17 cellular contexts compared by ENCODE assay signal in genomic region chrX:41589634-41590270, GRCh38.
DNase-seq lines count a peak whose midpoint lies in the region; ATAC-seq, FAIRE-seq and TF ChIP-seq lines count a peak whose summit lies in the region.
"Had no signal": no experiment of that assay in that cellular context is flagged by ENCODE, and none has a peak within 500 bp of the region (broad histone marks: within the 10 kb centered on the region; RNA-seq: fewer than 3 reads in every experiment).

No MANE protein-coding gene starts in this region.

- H3K4me1 ChIP-seq in astrocyte (ENCODE audit: insufficient read depth, low read length) (no peaks in the 10 kb centered on the region), gastroesophageal sphincter (no peaks in the 10 kb centered on the region)
- H3K4me1 ChIP-seq: HAP-1 had no signal

- no peak overlapping the region for H3K27ac ChIP-seq in astrocyte (ENCODE audit: low read depth, low read length)
- H3K27ac ChIP-seq in gastroesophageal sphincter = peak overlapping the region in 1 of 4 donors; percentile 8
- H3K27ac ChIP-seq: PC-9 had no signal

- no peaks in the 10 kb centered on the region for H3K27me3 Mint-ChIP-seq in astrocyte (ENCODE audit: low read depth, unreplicated experiment)
- H3K27me3 Mint-ChIP-seq: activated CD4-positive, alpha-beta T cell treated with anti-CD3 and anti-CD28 coated beads, Interleukin-2, amount 10 ng/mL, durations not matched to agents 24 days and 14 days; activated T-helper 17 cell treated with anti-CD3 and anti-CD28 coated beads, Interleukin-2, amount 50 U/mL, for 72 hours had no signal

- H3K9me3 Mint-ChIP-seq in astrocyte (ENCODE audit: unreplicated experiment) = no peaks in the 10 kb centered on the region
- H3K9me3 Mint-ChIP-seq: activated CD4-positive, alpha-beta T cell treated with anti-CD3 and anti-CD28 coated beads, Interleukin-2, amount 10 ng/mL, durations not matched to agents 24 days and 14 days; activated T-helper 17 cell treated with anti-CD3 and anti-CD28 coated beads, Interleukin-2, amount 50 U/mL, for 72 hours; T-cell had no signal

- H3K9me3 ChIP-seq in astrocyte (ENCODE audit: insufficient read depth, low read depth, low read length) (no peaks in the 10 kb centered on the region), gastroesophageal sphincter (no peaks in the 10 kb centered on the region)
- H3K9me3 ChIP-seq: HAP-1 had no signal

- no peak for ATAC-seq in gastroesophageal sphincter
- no peak for ATAC-seq in GM21367 (IDR thresholded peaks at IDR 0.05; ENCODE audit: unreplicated experiment)
- no peak for ATAC-seq in GM19324 (IDR thresholded peaks at IDR 0.05; ENCODE audit: low FRiP score, unreplicated experiment)
- ATAC-seq: activated T-helper 17 cell treated with anti-CD3 and anti-CD28 coated beads, Interleukin-2, amount 50 U/mL, for 72 hours; stimulated activated naive CD8-positive, alpha-beta T cell treated with anti-CD3 and anti-CD28 coated beads, Interleukin-15, Interleukin-2, amounts not matched to agents 100 U/mL and 50 U/mL, for 24 hours; T-cell had no signal

- H3K4me3 ChIP-seq in astrocyte (ENCODE audit: insufficient read depth, low read depth, low read length) (no peak overlapping the region), gastroesophageal sphincter (peak overlapping the region; percentile 4 to 20)
- H3K4me3 ChIP-seq: HAP-1, PC-9 had no signal

- H3K36me3 ChIP-seq in astrocyte (ENCODE audit: insufficient read depth, low read length) = no peaks in the 10 kb centered on the region
- no peaks in the 10 kb centered on the region for H3K36me3 ChIP-seq in gastroesophageal sphincter
- H3K36me3 ChIP-seq: HAP-1 had no signal

- no peak for TF ChIP-seq POLR2A in gastroesophageal sphincter (IDR thresholded peaks at IDR 0.05)

- H3K27ac Mint-ChIP-seq in astrocyte (ENCODE audit: unreplicated experiment) = peak overlapping the region; percentile 41
- H3K27ac Mint-ChIP-seq: activated CD4-positive, alpha-beta T cell treated with anti-CD3 and anti-CD28 coated beads, Interleukin-2, amount 10 ng/mL, durations not matched to agents 24 days and 14 days; activated T-helper 17 cell treated with anti-CD3 and anti-CD28 coated beads, Interleukin-2, amount 50 U/mL, for 72 hours; CD14-positive monocyte; T-cell had no signal

- H4K20me1 ChIP-seq in astrocyte (ENCODE audit: insufficient read depth, low read length) = no peaks in the 10 kb centered on the region

- peak overlapping the region; percentile 52 for H3K4me2 ChIP-seq in astrocyte (ENCODE audit: low read length)
- H3K4me2 ChIP-seq: PC-9 had no signal

- no peak for TF ChIP-seq EP300 in gastroesophageal sphincter (IDR thresholded peaks at IDR 0.05)

- FAIRE-seq in D721Med (lab: Jason Lieb, UNC) = peak; percentile 58
- FAIRE-seq in astrocyte (lab: Jason Lieb, UNC) = peak; percentile 95
- FAIRE-seq: bronchial epithelial cell had no signal

- no peaks in the 10 kb centered on the region for H3K27me3 ChIP-seq in astrocyte (ENCODE audit: insufficient read depth, low read length)
- H3K27me3 ChIP-seq in gastroesophageal sphincter = no peaks in the 10 kb centered on the region

- H3K36me3 Mint-ChIP-seq in astrocyte (ENCODE audit: low read depth, unreplicated experiment) = no peaks in the 10 kb centered on the region

- peaks cover 6% of the 10 kb centered on the region for H3K4me1 Mint-ChIP-seq in astrocyte (ENCODE audit: low read depth, unreplicated experiment)
- H3K4me1 Mint-ChIP-seq: activated CD4-positive, alpha-beta T cell treated with anti-CD3 and anti-CD28 coated beads, Interleukin-2, amount 10 ng/mL, durations not matched to agents 24 days and 14 days; activated T-helper 17 cell treated with anti-CD3 and anti-CD28 coated beads, Interleukin-2, amount 50 U/mL, for 72 hours; CD14-positive monocyte; T-cell had no signal

- 23 to 25% methylated on average over 4 of the region's 5 CpGs for WGBS in gastroesophageal sphincter (ENCODE audit: low coverage in 1 of 2), 2 donors

- DNase-seq in D721Med (ENCODE audit: insufficient read length, low spot score) (no peak), astrocyte (ENCODE audit: low read depth) (peak; percentile 60), putamen (ENCODE audit: low spot score) (peak; percentile 0), HuH-7.5 (ENCODE audit: low spot score) (no peak), UCSD-AML1 (lab: John Stamatoyannopoulos, UW; ENCODE audit: unreplicated experiment) (no peak)
- DNase-seq: activated CD4-positive, alpha-beta T cell treated with anti-CD3 and anti-CD28 coated beads, Interleukin-2, amount 10 ng/mL, durations not matched to agents 24 days and 14 days; GDM1; PC-9; stimulated activated naive CD8-positive, alpha-beta T cell treated with anti-CD3 and anti-CD28 coated beads, Interleukin-15, Interleukin-2, amounts not matched to agents 100 U/mL and 50 U/mL, for 24 hours; T-cell had no signal

- TF ChIP-seq CTCF in D721Med (IDR thresholded peaks at IDR 0.05; ENCODE audit: insufficient read depth, missing control alignments) = no peak
- no peak for TF ChIP-seq CTCF in astrocyte (IDR thresholded peaks at IDR 0.05; ENCODE audit: insufficient read depth, low read depth, low read length)
- TF ChIP-seq CTCF in gastroesophageal sphincter (IDR thresholded peaks at IDR 0.05) = no peak

- no peaks in the 10 kb centered on the region for H3K79me2 ChIP-seq in astrocyte (ENCODE audit: insufficient read depth, low read length)

- peak overlapping the region; percentile 27 for H3K9ac ChIP-seq in astrocyte (ENCODE audit: low read length)

- H3K4me3 Mint-ChIP-seq in astrocyte (ENCODE audit: unreplicated experiment) = no peak overlapping the region
- H3K4me3 Mint-ChIP-seq: activated CD4-positive, alpha-beta T cell treated with anti-CD3 and anti-CD28 coated beads, Interleukin-2, amount 10 ng/mL, durations not matched to agents 24 days and 14 days; activated T-helper 17 cell treated with anti-CD3 and anti-CD28 coated beads, Interleukin-2, amount 50 U/mL, for 72 hours; CD14-positive monocyte; T-cell had no signal

- no peak overlapping the region for H2AFZ ChIP-seq in astrocyte (ENCODE audit: low read depth, low read length)
- H2AFZ ChIP-seq: PC-9 had no signal

Comparison
In these comparisons a context has a peak if more than half of its experiments do, and no peak if none do; other contexts are left out.
1. DNase-seq: peak in astrocyte (single experiment) and putamen (single experiment); none in D721Med (single experiment), HuH-7.5 (single experiment) and UCSD-AML1 (single experiment).